ENCODE assay signal across 1 cellular context in the genomic region with DNA sequence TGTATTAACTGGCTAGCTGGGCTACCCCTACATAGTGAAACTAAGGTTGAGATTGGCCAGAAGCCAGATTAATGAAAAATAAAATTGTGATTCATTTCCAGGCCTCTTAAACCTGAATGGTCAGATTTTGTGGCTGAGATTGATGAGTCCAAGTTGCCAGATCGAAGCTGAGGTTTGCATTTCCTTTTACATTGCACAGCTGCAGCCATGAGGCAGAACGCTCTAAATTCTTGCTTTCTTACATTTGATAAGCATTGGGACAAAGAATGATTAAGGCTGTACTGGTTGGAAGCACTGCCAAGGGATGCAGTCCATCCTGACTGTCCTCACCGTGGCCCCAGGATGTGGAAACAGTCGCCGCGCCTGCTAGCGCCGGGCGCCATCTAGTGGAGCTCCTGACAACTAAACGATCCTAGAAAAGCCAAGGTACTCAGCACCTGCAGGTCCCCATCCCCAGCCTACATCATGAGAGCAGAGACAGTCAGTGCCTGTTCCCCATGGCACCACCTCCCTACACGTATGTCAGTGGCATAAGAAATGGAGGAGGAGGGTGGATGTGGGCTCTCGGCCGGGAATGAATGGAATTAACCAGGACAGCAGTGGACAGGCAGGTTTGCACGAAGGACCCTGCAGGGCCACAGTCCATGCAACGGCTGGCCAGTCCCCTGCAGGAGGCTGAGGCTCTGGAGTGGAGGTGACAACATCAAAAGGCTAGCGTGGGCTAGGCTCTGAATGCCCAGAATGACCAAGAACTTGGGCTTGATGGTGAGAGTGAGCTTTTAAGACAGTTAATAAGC.
TF ChIP-seq lines count a peak whose summit lies in the region.

No MANE protein-coding gene starts in this region.

TF ChIP-seq in SK-N-SH treated with all-trans-retinoic acid at 6 μM for 48 hours, 23 proteins besides CTCF, POLR2A, EP300 and RAD21 (continued from another document):
- TF ChIP-seq, protein P1, sequence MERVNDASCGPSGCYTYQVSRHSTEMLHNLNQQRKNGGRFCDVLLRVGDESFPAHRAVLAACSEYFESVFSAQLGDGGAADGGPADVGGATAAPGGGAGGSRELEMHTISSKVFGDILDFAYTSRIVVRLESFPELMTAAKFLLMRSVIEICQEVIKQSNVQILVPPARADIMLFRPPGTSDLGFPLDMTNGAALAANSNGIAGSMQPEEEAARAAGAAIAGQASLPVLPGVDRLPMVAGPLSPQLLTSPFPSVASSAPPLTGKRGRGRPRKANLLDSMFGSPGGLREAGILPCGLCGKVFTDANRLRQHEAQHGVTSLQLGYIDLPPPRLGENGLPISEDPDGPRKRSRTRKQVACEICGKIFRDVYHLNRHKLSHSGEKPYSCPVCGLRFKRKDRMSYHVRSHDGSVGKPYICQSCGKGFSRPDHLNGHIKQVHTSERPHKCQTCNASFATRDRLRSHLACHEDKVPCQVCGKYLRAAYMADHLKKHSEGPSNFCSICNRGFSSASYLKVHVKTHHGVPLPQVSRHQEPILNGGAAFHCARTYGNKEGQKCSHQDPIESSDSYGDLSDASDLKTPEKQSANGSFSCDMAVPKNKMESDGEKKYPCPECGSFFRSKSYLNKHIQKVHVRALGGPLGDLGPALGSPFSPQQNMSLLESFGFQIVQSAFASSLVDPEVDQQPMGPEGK (CRISPR knock-in tag; IDR thresholded peaks at IDR 0.05; ENCODE audit: borderline replicate concordance), result no peak
- TF ChIP-seq ZNF70 (CRISPR knock-in tag; IDR thresholded peaks at IDR 0.05) (no peak), ZC3H10 (CRISPR knock-in tag; IDR thresholded peaks at IDR 0.05) (no peak), RARB (CRISPR knock-in tag; IDR thresholded peaks at IDR 0.05) (no peak)
- TF ChIP-seq, protein P2, sequence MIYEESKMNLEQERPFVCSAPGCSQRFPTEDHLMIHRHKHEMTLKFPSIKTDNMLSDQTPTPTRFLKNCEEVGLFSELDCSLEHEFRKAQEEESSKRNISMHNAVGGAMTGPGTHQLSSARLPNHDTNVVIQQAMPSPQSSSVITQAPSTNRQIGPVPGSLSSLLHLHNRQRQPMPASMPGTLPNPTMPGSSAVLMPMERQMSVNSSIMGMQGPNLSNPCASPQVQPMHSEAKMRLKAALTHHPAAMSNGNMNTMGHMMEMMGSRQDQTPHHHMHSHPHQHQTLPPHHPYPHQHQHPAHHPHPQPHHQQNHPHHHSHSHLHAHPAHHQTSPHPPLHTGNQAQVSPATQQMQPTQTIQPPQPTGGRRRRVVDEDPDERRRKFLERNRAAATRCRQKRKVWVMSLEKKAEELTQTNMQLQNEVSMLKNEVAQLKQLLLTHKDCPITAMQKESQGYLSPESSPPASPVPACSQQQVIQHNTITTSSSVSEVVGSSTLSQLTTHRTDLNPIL (CRISPR knock-in tag; IDR thresholded peaks at IDR 0.05; ENCODE audit: low read depth), result no peak
